24 cellular contexts compared by ENCODE assay signal in the genomic region with DNA sequence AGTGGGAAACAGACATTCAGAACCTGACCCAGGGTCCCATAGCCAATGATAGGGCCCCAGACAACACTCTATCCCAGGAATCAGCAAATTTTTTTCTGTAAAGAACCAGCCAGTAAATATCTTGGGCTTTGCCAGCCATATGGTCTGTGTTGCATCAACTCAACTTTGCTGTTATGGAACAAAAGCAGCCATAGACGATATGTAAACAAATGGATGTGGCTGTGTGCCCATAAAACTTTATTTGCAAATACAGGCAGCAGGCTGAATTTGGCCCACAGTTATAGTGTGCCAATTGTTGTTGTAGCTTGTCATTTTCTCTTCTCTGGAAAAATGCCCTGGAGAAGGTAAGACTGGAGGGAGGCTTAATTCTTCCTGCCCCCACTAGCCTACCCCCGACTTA.
DNase-seq lines count a peak whose midpoint lies in the region; ATAC-seq and TF ChIP-seq lines count a peak whose summit lies in the region.
"Had no signal": no experiment of that assay in that cellular context is flagged by ENCODE, and none has a peak within 500 bp of the region (broad histone marks: within the 10 kb centered on the region; RNA-seq: fewer than 3 reads in every experiment).

No MANE protein-coding gene starts in this region.

- no peak overlapping the region for H3K4me3 ChIP-seq in HEK293 (ENCODE audit: low read depth, low read length)
- H3K4me3 ChIP-seq: Peyer's patch, SJSA1 had no signal

- DNase-seq in NCI-H2081 treated with DMSO at 0.1 percent for 48 hours (lab: John Stamatoyannopoulos, UW) (peak; percentile 28), SHP77 treated with DMSO at 0.1 percent for 48 hours (lab: John Stamatoyannopoulos, UW) (peak; percentile 24), left colon (no peak)
- no peak for DNase-seq in activated CD4-positive, CD25-positive, alpha-beta regulatory T cell (lab: John Stamatoyannopoulos, UW)
- DNase-seq: activated CD4-positive, alpha-beta T cell treated with anti-CD3 and anti-CD28 coated beads for 36 hours; activated naive CD4-positive, alpha-beta T cell treated with anti-CD3 and anti-CD28 coated beads, Interleukin-2, amount 10 ng/mL, durations not matched to agents 7 days and 5 days; activated T-cell treated with anti-CD3 and anti-CD28 coated beads, Interleukin-2, amount 50 U/mL, for 4 hours; anterior cingulate cortex; caudate nucleus; CD4-positive, alpha-beta T cell; DMS79; Kasumi-1; NCI-H1105; NCI-H2227 treated with DMSO at 0.1 percent for 48 hours; Peyer's patch; stimulated activated CD4-positive, alpha-beta T cell treated with anti-CD3 and anti-CD28 coated beads, Interleukin-2, amount 100 ng/mL, for 24 hours had no signal

- CTCF ChIA-PET in HEK293 (lab: Yijun Ruan, JAX), result no interaction called here

- intact Hi-C loops in left colon (cut with DNase I, micrococcal nuclease), result no loop called here

- peaks cover 9% of the 10 kb centered on the region for H3K4me1 ChIP-seq in HEK293 (ENCODE audit: control insufficient read depth, insufficient read depth, low read length)
- H3K4me1 ChIP-seq: Peyer's patch had no signal

- no peaks in the 10 kb centered on the region for H3K36me3 ChIP-seq in HEK293 (ENCODE audit: control insufficient read depth in 2 of 2, insufficient read depth in 1 of 2, low read length in 2 of 2)
- H3K36me3 ChIP-seq: neutrophil, Peyer's patch, SJSA1 had no signal

- no peak overlapping the region for H3K27ac ChIP-seq in HEK293 (ENCODE audit: extremely low read depth, low read depth, low read length)
- H3K27ac ChIP-seq: epithelial cell of prostate, neutrophil, SJSA1 had no signal

- POLR2A ChIA-PET in HEK293 (lab: Yijun Ruan, JAX), result no interaction called here

- peak; percentile 78 for ATAC-seq in left colon
- ATAC-seq in HG02884 (IDR thresholded peaks at IDR 0.05; ENCODE audit: unreplicated experiment), result no peak
- ATAC-seq in GM21423 (IDR thresholded peaks at IDR 0.05; ENCODE audit: unreplicated experiment), result no peak
- ATAC-seq: activated CD4-positive, alpha-beta T cell treated with anti-CD3 and anti-CD28 coated beads for 36 hours; activated T-cell treated with anti-CD3 and anti-CD28 coated beads, Interleukin-2, amount 50 U/mL, for 4 hours; HCT116; stimulated activated memory B cell treated with anti-CD40 and anti-IgM and Interleukin-4, amounts not matched to agents 10 μg/mL and 1 μg/mL and 100 μg/mL, for 72 hours had no signal

- no peaks in the 10 kb centered on the region for H3K9me3 ChIP-seq in HEK293 (ENCODE audit: control insufficient read depth, insufficient read depth, low read depth, low read length)
- H3K9me3 ChIP-seq: neutrophil, Peyer's patch, SJSA1 had no signal

- no peak for TF ChIP-seq CTCF in HEK293 (tag by site-specific recombination; IDR thresholded peaks at IDR 0.05)

TF ChIP-seq in HEK293, 187 proteins besides CTCF, POLR2A, EP300 and RAD21:
- no peak for TF ChIP-seq ZNF37A (tag by site-specific recombination; IDR thresholded peaks at IDR 0.05)
- TF ChIP-seq, protein P1, sequence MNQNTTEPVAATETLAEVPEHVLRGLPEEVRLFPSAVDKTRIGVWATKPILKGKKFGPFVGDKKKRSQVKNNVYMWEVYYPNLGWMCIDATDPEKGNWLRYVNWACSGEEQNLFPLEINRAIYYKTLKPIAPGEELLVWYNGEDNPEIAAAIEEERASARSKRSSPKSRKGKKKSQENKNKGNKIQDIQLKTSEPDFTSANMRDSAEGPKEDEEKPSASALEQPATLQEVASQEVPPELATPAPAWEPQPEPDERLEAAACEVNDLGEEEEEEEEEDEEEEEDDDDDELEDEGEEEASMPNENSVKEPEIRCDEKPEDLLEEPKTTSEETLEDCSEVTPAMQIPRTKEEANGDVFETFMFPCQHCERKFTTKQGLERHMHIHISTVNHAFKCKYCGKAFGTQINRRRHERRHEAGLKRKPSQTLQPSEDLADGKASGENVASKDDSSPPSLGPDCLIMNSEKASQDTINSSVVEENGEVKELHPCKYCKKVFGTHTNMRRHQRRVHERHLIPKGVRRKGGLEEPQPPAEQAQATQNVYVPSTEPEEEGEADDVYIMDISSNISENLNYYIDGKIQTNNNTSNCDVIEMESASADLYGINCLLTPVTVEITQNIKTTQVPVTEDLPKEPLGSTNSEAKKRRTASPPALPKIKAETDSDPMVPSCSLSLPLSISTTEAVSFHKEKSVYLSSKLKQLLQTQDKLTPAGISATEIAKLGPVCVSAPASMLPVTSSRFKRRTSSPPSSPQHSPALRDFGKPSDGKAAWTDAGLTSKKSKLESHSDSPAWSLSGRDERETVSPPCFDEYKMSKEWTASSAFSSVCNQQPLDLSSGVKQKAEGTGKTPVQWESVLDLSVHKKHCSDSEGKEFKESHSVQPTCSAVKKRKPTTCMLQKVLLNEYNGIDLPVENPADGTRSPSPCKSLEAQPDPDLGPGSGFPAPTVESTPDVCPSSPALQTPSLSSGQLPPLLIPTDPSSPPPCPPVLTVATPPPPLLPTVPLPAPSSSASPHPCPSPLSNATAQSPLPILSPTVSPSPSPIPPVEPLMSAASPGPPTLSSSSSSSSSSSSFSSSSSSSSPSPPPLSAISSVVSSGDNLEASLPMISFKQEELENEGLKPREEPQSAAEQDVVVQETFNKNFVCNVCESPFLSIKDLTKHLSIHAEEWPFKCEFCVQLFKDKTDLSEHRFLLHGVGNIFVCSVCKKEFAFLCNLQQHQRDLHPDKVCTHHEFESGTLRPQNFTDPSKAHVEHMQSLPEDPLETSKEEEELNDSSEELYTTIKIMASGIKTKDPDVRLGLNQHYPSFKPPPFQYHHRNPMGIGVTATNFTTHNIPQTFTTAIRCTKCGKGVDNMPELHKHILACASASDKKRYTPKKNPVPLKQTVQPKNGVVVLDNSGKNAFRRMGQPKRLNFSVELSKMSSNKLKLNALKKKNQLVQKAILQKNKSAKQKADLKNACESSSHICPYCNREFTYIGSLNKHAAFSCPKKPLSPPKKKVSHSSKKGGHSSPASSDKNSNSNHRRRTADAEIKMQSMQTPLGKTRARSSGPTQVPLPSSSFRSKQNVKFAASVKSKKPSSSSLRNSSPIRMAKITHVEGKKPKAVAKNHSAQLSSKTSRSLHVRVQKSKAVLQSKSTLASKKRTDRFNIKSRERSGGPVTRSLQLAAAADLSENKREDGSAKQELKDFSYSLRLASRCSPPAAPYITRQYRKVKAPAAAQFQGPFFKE (tag by site-specific recombination; IDR thresholded peaks at IDR 0.05; ENCODE audit: borderline replicate concordance), result no peak
- TF ChIP-seq ZNF404 (tag by site-specific recombination; IDR thresholded peaks at IDR 0.05), result no peak
- no peak for TF ChIP-seq ZNF175 (tag by site-specific recombination; IDR thresholded peaks at IDR 0.05)
- no peak for TF ChIP-seq ZNF555 (tag by site-specific recombination; conservative IDR thresholded peaks at IDR 0.05)
- peak; percentile 72 for TF ChIP-seq FEZF1 (tag by site-specific recombination; IDR thresholded peaks at IDR 0.05)
- no peak for TF ChIP-seq ZNF394 (tag by site-specific recombination; IDR thresholded peaks at IDR 0.05; ENCODE audit: borderline replicate concordance)
- TF ChIP-seq YY2 (tag by site-specific recombination; IDR thresholded peaks at IDR 0.05), result peak; percentile 50; the same call in 1 of the 2 replicates
- TF ChIP-seq ZNF610 (tag by site-specific recombination; IDR thresholded peaks at IDR 0.05; ENCODE audit: borderline replicate concordance), result no peak

Comparison
In these comparisons a context has a peak if more than half of its experiments do, and no peak if none do; other contexts are left out.
1. DNase-seq: peak in NCI-H2081 treated with DMSO at 0.1 percent for 48 hours (single experiment) and SHP77 treated with DMSO at 0.1 percent for 48 hours (single experiment); none in left colon (0 of 2) and activated CD4-positive, CD25-positive, alpha-beta regulatory T cell (0 of 4).